Comparison of ENCODE assay signal across 8 cellular contexts in genomic region chr14:93044601-93045000, GRCh38.
A peak's percentile ranks its signal among the peaks of the same experiment; 100 is the strongest.
DNase-seq lines count a peak whose midpoint lies in the region; ATAC-seq and TF ChIP-seq lines count a peak whose summit lies in the region.

No MANE protein-coding gene starts in this region.

- TF ChIP-seq POLR2A in upper lobe of left lung (IDR thresholded peaks at IDR 0.05) = no peak

- peak overlapping the region; percentile 49 for H3K9ac ChIP-seq in iPS-15b (ENCODE audit: low read depth, low read length)

- DNase-seq in Right ventricle myocardium inferior (ENCODE audit: missing footprints) = peak; percentile 81
- no peak for DNase-seq in cardiac septum (ENCODE audit: low spot score)
- no peak for DNase-seq in RWPE2 (ENCODE audit: low spot score)
- peak in 1 of 2 donors; percentile 64 for DNase-seq in upper lobe of left lung
- no peak for DNase-seq in BE2C
- DNase-seq in activated CD4-positive, alpha-beta T cell treated with anti-CD3 and anti-CD28 coated beads, Interleukin-2, amount 50 U/mL, for 1 hour = no peak
- no peak for DNase-seq in head of caudate nucleus

- TF ChIP-seq CTCF in RWPE2 (IDR thresholded peaks at IDR 0.05; ENCODE audit: poor library complexity, severe bottlenecking) (no peak), upper lobe of left lung (IDR thresholded peaks at IDR 0.05) (no peak), BE2C (IDR thresholded peaks at IDR 0.05; ENCODE audit: low read depth, low read length) (no peak)

- intact Hi-C loops in Right ventricle myocardium inferior (cut with DNase I) = loop anchor here (5.0 kb wide), 2 partner anchors 37 to 52 kb away; no protein-coding TSS in a partner anchor
- intact Hi-C loops in cardiac septum (cut with DNase I) = loop anchor here (5.0 kb wide), 2 partner anchors 48 to 72 kb away; no protein-coding TSS in a partner anchor
- intact Hi-C loops in head of caudate nucleus (cut with DNase I) = no loop called here

- H3K27me3 ChIP-seq in RWPE2 (ENCODE audit: insufficient read depth, poor library complexity, severe bottlenecking) = no peaks in the 10 kb centered on the region
- H3K27me3 ChIP-seq in iPS-15b (ENCODE audit: control insufficient read depth, insufficient read depth, low read length) = no peaks in the 10 kb centered on the region
- H3K27me3 ChIP-seq in upper lobe of left lung = no peaks in the 10 kb centered on the region
- H3K27me3 ChIP-seq in BE2C = no peaks in the 10 kb centered on the region

- no peak for ATAC-seq in Right ventricle myocardium inferior
- ATAC-seq in RWPE2 (ENCODE audit: low read depth) = no peak
- ATAC-seq in upper lobe of left lung (ENCODE audit: low FRiP score in 2 of 2) = peak in 1 of 2 donors; percentile 54

- TF ChIP-seq EP300 in upper lobe of left lung (IDR thresholded peaks at IDR 0.05) = no peak

- H3K4me3 ChIP-seq in RWPE2 (ENCODE audit: severe bottlenecking) = no peak overlapping the region
- H3K4me3 ChIP-seq in iPS-15b (ENCODE audit: low read depth, low read length) = no peak overlapping the region
- H3K4me3 ChIP-seq in upper lobe of left lung = no peak overlapping the region
- H3K4me3 ChIP-seq in BE2C (ENCODE audit: low read depth, low read length) = no peak overlapping the region

- WGBS in upper lobe of left lung, 2 donors = 62 to 92% methylated on average over 9 of the region's 9 CpGs

- H3K36me3 ChIP-seq in RWPE2 (ENCODE audit: low read depth) = peaks cover 21% of the 10 kb centered on the region
- no peaks in the 10 kb centered on the region for H3K36me3 ChIP-seq in iPS-15b (ENCODE audit: control insufficient read depth, insufficient read depth, low read length)
- no peaks in the 10 kb centered on the region for H3K36me3 ChIP-seq in upper lobe of left lung
- peaks cover 9% of the 10 kb centered on the region for H3K36me3 ChIP-seq in BE2C

- H3K27ac ChIP-seq in RWPE2 (ENCODE audit: poor library complexity, severe bottlenecking) (peak overlapping the region; percentile 99), upper lobe of left lung (peak overlapping the region; percentile 77 to 88 (median 82))

- H3K4me1 ChIP-seq in RWPE2 (ENCODE audit: insufficient read depth, poor library complexity, severe bottlenecking) (peaks cover 88% of the 10 kb centered on the region), iPS-15b (ENCODE audit: control insufficient read depth, insufficient read depth, low read length) (peaks cover 25% of the 10 kb centered on the region), upper lobe of left lung (peaks cover 64 to 77% (median 69%) of the 10 kb centered on the region in 4 donors), BE2C (peaks cover 50% of the 10 kb centered on the region)

- H3K9me3 ChIP-seq in RWPE2 (ENCODE audit: severe bottlenecking) (no peaks in the 10 kb centered on the region), iPS-15b (ENCODE audit: control insufficient read depth, insufficient read depth, low read length) (no peaks in the 10 kb centered on the region), upper lobe of left lung (no peaks in the 10 kb centered on the region), BE2C (no peaks in the 10 kb centered on the region)
